Comparison of ENCODE assay signal across 1 cellular context in the genomic region with DNA sequence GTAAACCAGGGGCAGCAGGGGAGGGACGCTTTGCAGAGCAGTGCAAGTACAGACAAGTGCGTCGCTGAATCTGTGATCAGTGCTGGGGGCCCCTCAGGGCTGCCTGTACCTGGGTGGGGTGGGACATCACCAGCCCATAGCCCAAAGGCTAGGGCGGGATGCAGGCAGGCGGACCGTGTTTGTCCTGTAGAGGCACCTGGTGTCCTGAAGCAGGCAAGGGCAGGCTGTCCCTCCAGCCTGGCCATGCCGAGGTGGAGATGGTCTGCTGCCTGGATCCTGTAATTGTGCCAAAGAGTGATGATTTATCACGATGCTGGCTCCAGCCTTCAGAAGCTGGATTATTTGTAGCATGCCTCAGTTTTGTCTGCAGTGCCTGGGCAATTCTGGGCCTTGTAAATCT.
TF ChIP-seq lines count a peak whose summit lies in the region.

No MANE protein-coding gene starts in this region.

TF ChIP-seq in H1, 55 proteins besides CTCF, POLR2A, EP300 and RAD21:
- no peak for TF ChIP-seq TEAD4 (IDR thresholded peaks at IDR 0.05; ENCODE audit: low read depth, low read length)
- TF ChIP-seq, protein P1, sequence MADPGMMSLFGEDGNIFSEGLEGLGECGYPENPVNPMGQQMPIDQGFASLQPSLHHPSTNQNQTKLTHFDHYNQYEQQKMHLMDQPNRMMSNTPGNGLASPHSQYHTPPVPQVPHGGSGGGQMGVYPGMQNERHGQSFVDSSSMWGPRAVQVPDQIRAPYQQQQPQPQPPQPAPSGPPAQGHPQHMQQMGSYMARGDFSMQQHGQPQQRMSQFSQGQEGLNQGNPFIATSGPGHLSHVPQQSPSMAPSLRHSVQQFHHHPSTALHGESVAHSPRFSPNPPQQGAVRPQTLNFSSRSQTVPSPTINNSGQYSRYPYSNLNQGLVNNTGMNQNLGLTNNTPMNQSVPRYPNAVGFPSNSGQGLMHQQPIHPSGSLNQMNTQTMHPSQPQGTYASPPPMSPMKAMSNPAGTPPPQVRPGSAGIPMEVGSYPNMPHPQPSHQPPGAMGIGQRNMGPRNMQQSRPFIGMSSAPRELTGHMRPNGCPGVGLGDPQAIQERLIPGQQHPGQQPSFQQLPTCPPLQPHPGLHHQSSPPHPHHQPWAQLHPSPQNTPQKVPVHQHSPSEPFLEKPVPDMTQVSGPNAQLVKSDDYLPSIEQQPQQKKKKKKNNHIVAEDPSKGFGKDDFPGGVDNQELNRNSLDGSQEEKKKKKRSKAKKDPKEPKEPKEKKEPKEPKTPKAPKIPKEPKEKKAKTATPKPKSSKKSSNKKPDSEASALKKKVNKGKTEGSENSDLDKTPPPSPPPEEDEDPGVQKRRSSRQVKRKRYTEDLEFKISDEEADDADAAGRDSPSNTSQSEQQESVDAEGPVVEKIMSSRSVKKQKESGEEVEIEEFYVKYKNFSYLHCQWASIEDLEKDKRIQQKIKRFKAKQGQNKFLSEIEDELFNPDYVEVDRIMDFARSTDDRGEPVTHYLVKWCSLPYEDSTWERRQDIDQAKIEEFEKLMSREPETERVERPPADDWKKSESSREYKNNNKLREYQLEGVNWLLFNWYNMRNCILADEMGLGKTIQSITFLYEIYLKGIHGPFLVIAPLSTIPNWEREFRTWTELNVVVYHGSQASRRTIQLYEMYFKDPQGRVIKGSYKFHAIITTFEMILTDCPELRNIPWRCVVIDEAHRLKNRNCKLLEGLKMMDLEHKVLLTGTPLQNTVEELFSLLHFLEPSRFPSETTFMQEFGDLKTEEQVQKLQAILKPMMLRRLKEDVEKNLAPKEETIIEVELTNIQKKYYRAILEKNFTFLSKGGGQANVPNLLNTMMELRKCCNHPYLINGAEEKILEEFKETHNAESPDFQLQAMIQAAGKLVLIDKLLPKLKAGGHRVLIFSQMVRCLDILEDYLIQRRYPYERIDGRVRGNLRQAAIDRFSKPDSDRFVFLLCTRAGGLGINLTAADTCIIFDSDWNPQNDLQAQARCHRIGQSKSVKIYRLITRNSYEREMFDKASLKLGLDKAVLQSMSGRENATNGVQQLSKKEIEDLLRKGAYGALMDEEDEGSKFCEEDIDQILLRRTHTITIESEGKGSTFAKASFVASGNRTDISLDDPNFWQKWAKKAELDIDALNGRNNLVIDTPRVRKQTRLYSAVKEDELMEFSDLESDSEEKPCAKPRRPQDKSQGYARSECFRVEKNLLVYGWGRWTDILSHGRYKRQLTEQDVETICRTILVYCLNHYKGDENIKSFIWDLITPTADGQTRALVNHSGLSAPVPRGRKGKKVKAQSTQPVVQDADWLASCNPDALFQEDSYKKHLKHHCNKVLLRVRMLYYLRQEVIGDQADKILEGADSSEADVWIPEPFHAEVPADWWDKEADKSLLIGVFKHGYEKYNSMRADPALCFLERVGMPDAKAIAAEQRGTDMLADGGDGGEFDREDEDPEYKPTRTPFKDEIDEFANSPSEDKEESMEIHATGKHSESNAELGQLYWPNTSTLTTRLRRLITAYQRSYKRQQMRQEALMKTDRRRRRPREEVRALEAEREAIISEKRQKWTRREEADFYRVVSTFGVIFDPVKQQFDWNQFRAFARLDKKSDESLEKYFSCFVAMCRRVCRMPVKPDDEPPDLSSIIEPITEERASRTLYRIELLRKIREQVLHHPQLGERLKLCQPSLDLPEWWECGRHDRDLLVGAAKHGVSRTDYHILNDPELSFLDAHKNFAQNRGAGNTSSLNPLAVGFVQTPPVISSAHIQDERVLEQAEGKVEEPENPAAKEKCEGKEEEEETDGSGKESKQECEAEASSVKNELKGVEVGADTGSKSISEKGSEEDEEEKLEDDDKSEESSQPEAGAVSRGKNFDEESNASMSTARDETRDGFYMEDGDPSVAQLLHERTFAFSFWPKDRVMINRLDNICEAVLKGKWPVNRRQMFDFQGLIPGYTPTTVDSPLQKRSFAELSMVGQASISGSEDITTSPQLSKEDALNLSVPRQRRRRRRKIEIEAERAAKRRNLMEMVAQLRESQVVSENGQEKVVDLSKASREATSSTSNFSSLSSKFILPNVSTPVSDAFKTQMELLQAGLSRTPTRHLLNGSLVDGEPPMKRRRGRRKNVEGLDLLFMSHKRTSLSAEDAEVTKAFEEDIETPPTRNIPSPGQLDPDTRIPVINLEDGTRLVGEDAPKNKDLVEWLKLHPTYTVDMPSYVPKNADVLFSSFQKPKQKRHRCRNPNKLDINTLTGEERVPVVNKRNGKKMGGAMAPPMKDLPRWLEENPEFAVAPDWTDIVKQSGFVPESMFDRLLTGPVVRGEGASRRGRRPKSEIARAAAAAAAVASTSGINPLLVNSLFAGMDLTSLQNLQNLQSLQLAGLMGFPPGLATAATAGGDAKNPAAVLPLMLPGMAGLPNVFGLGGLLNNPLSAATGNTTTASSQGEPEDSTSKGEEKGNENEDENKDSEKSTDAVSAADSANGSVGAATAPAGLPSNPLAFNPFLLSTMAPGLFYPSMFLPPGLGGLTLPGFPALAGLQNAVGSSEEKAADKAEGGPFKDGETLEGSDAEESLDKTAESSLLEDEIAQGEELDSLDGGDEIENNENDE (IDR thresholded peaks at IDR 0.05; ENCODE audit: insufficient replicate concordance, low read length): no peak
- TF ChIP-seq CBX5 (IDR thresholded peaks at IDR 0.05; ENCODE audit: low read depth, low read length): no peak
- TF ChIP-seq SP2 (IDR thresholded peaks at IDR 0.05; ENCODE audit: low read length): no peak
- no peak for TF ChIP-seq SAP30 (IDR thresholded peaks at IDR 0.05; ENCODE audit: insufficient read depth, insufficient replicate concordance, low read length)
- no peak for TF ChIP-seq NANOG (IDR thresholded peaks at IDR 0.05; ENCODE audit: insufficient read depth, low read depth, low read length, poor library complexity, severe bottlenecking)
- no peak for TF ChIP-seq ATF3 (IDR thresholded peaks at IDR 0.05; ENCODE audit: insufficient read depth, low read depth, low read length)
- no peak for TF ChIP-seq GTF2F1 (IDR thresholded peaks at IDR 0.05; ENCODE audit: borderline replicate concordance, low read depth, low read length)
- TF ChIP-seq TCF12 (IDR thresholded peaks at IDR 0.05; ENCODE audit: low read depth, low read length): no peak
- no peak for TF ChIP-seq CHD2 (IDR thresholded peaks at IDR 0.05; ENCODE audit: low read length)
- no peak for TF ChIP-seq BCL11A (IDR thresholded peaks at IDR 0.05; ENCODE audit: low read depth in 2 of 2, low read length in 2 of 2)
- no peak for TF ChIP-seq TAF7 (optimal IDR thresholded peaks at IDR 0.05; ENCODE audit: borderline replicate concordance, low read depth, low read length)
- no peak for TF ChIP-seq USF2 (IDR thresholded peaks at IDR 0.05; ENCODE audit: low read length)
- TF ChIP-seq SIRT6 (IDR thresholded peaks at IDR 0.05; ENCODE audit: low read length): no peak
- no peak for TF ChIP-seq PHF8 (conservative IDR thresholded peaks at IDR 0.05; ENCODE audit: low read depth, low read length)
- no peak for TF ChIP-seq KDM5A (IDR thresholded peaks at IDR 0.05; ENCODE audit: low read length)
